In genomic region chr2:127733113-127733815, GRCh38 we compare ENCODE assay signal across 1 cellular context.
TF ChIP-seq lines count a peak whose summit lies in the region.

No MANE protein-coding gene starts in this region.

TF ChIP-seq in A549, 52 proteins besides CTCF, POLR2A, EP300 and RAD21 (continued from another document):
- TF ChIP-seq RNF2 (IDR thresholded peaks at IDR 0.05; ENCODE audit: borderline replicate concordance, low read depth) (no peak), HOXB13 (CRISPR knock-in tag; IDR thresholded peaks at IDR 0.05; ENCODE audit: low read depth) (no peak), BHLHE40 (IDR thresholded peaks at IDR 0.05; ENCODE audit: low read depth, low read length) (no peak), ELK1 (IDR thresholded peaks at IDR 0.05; ENCODE audit: low read depth, low read length) (no peak), RCOR1 (IDR thresholded peaks at IDR 0.05; ENCODE audit: low read depth, low read length) (no peak), JUNB (IDR thresholded peaks at IDR 0.05) (no peak), E2F6 (IDR thresholded peaks at IDR 0.05; ENCODE audit: borderline replicate concordance, low read depth) (no peak), HEYL (CRISPR knock-in tag; IDR thresholded peaks at IDR 0.05) (no peak)
TF ChIP-seq in A549: peak in this region for 0.
